ENCODE assay signal across 20 cellular contexts in the genomic region with DNA sequence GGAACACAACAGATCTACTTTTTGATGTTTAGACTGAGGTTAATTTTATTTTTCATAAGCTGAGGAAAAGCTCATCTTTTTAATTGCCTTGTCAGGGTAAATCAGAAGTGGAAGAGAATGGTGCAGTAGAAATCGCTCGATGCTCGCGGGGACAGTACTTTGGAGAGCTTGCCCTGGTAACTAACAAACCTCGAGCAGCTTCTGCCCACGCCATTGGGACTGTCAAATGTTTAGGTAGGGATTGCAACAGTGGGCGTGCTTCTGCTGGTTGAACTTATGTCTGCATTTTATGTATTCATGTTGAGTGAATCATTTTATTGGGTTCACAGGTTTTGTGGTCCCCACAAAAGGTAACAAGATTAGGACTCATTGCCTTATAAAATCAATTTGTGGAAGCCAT. TPM values are rescaled to one million over a fixed set of nuclear protein-coding genes. Genes with fewer than 3 reads are reported as not detected.
DNase-seq lines count a peak whose midpoint lies in the region; ATAC-seq and TF ChIP-seq lines count a peak whose summit lies in the region.
"Had no signal": no experiment of that assay in that cellular context is flagged by ENCODE, and none has a peak within 500 bp of the region (broad histone marks: within the 10 kb centered on the region; RNA-seq: fewer than 3 reads in every experiment).

No MANE protein-coding gene starts in this region.

- H3K9ac ChIP-seq in mammary epithelial cell (ENCODE audit: insufficient read depth, low read length), result no peak overlapping the region
- H3K9ac ChIP-seq in mesenchymal stem cell (ENCODE audit: low read length), result no peak overlapping the region
- H3K9ac ChIP-seq: BLaER1 treated with 17β-estradiol and CSF1 and Interleukin-3, amounts not matched to agents 10 nM and 100 nM had no signal

- peak; percentile 9 for DNase-seq in MCF 10A (ENCODE audit: unreplicated experiment)
- DNase-seq in mammary epithelial cell, result no peak
- no peak for DNase-seq in Caco-2
- no peak for DNase-seq in WTC11 (ENCODE audit: low spot score)
- peak; percentile 24 for DNase-seq in epithelial cell of esophagus (ENCODE audit: low read depth)
- DNase-seq in COLO668 (lab: John Stamatoyannopoulos, UW; ENCODE audit: unreplicated experiment), result no peak
- no peak for DNase-seq in SKM-1 treated with dmso at 0.1 percent for 144 hours (lab: John Stamatoyannopoulos, UW; ENCODE audit: unreplicated experiment)
- no peak for DNase-seq in mesenchymal stem cell
- DNase-seq: AML-193; Calu3; CD4-positive, alpha-beta T cell; CD8-positive, alpha-beta T cell; COR-L47; DMS79 treated with DMSO at 0.1 percent for 48 hours; GF-D8 had no signal

- H3K36me3 Mint-ChIP-seq in MCF 10A (ENCODE audit: insufficient read depth, unreplicated experiment), result no peaks in the 10 kb centered on the region
- no peaks in the 10 kb centered on the region for H3K36me3 Mint-ChIP-seq in Caco-2 (ENCODE audit: insufficient read depth, unreplicated experiment)
- H3K36me3 Mint-ChIP-seq in WTC11, result peaks cover 8% of the 10 kb centered on the region; the same call in 1 of the 2 replicates
- H3K36me3 Mint-ChIP-seq: CD8-positive, alpha-beta T cell had no signal

- no peaks in the 10 kb centered on the region for H3K9me3 ChIP-seq in mammary epithelial cell (replicated peaks; ENCODE audit: insufficient read depth, low read length)
- no peaks in the 10 kb centered on the region for H3K9me3 ChIP-seq in Caco-2
- H3K9me3 ChIP-seq in mesenchymal stem cell (ENCODE audit: control insufficient read depth, low read length), result no peaks in the 10 kb centered on the region
- H3K9me3 ChIP-seq: A549; BLaER1 treated with 17β-estradiol and CSF1 and Interleukin-3, amounts not matched to agents 10 nM and 100 nM had no signal

- H3K27ac Mint-ChIP-seq in MCF 10A (ENCODE audit: low read depth, unreplicated experiment), result no peak overlapping the region
- H3K27ac Mint-ChIP-seq in Caco-2 (ENCODE audit: unreplicated experiment), result no peak overlapping the region
- peak overlapping the region; percentile 1; the same call in 1 of the 2 replicates for H3K27ac Mint-ChIP-seq in WTC11
- H3K27ac Mint-ChIP-seq: B cell; CD4-positive, alpha-beta T cell; CD8-positive, alpha-beta T cell had no signal

- H3K4me3 Mint-ChIP-seq in MCF 10A (ENCODE audit: unreplicated experiment) (no peak overlapping the region), Caco-2 (ENCODE audit: unreplicated experiment) (peak overlapping the region; percentile 23), WTC11 (no peak overlapping the region)
- H3K4me3 Mint-ChIP-seq: B cell; CD4-positive, alpha-beta T cell; CD8-positive, alpha-beta T cell had no signal

- in situ Hi-C loops in mammary epithelial cell (cut with MboI; ENCODE audit: low sequenced_read_pairs in 2 of 2), result loop anchor here in 1 of 2 donors (10.0 kb wide), 1 partner anchor 362 kb away; no protein-coding TSS in a partner anchor

- dilution Hi-C loops in mammary epithelial cell (cut with HindIII; ENCODE audit: low sequenced_read_pairs), result no loop called here

- H3K9me3 Mint-ChIP-seq in MCF 10A (ENCODE audit: unreplicated experiment) (no peaks in the 10 kb centered on the region), Caco-2 (ENCODE audit: unreplicated experiment) (no peaks in the 10 kb centered on the region), WTC11 (peaks cover 5% of the 10 kb centered on the region)
- H3K9me3 Mint-ChIP-seq: CD4-positive, alpha-beta T cell; CD8-positive, alpha-beta T cell had no signal

- H3K27me3 ChIP-seq in mammary epithelial cell (ENCODE audit: insufficient read depth, low read length) (no peaks in the 10 kb centered on the region), Caco-2 (replicated peaks; ENCODE audit: control insufficient read depth, insufficient read depth, low read length) (no peaks in the 10 kb centered on the region), mesenchymal stem cell (ENCODE audit: control insufficient read depth in 1 of 2, insufficient read depth in 1 of 2, low read length in 2 of 2) (no peaks in the 10 kb centered on the region)
- H3K27me3 ChIP-seq: BLaER1 treated with 17β-estradiol and CSF1 and Interleukin-3, amounts not matched to agents 10 nM and 100 nM had no signal

- H3K4ac ChIP-seq in mesenchymal stem cell (ENCODE audit: low read depth in 1 of 2, low read length in 2 of 2), result no peak overlapping the region

- no peak overlapping the region for H2BK5ac ChIP-seq in mesenchymal stem cell (ENCODE audit: low read depth, low read length, poor library complexity, severe bottlenecking)

- H3K4me3 ChIP-seq in mammary epithelial cell (replicated peaks in 1 of 3; ENCODE audit: insufficient read depth in 1 of 3, low read depth in 2 of 3, low read length in 3 of 3) (no peak overlapping the region), Caco-2 (ENCODE audit: low read depth, low read length) (no peak overlapping the region), epithelial cell of esophagus (ENCODE audit: low read length) (no peak overlapping the region), mesenchymal stem cell (ENCODE audit: insufficient read depth in 1 of 2, low read depth in 1 of 2, low read length in 2 of 2) (no peak overlapping the region)
- H3K4me3 ChIP-seq: A549; BLaER1 treated with 17β-estradiol and CSF1 and Interleukin-3, amounts not matched to agents 10 nM and 100 nM had no signal

- intact Hi-C loops in MCF 10A (cut with micrococcal nuclease), result loop anchor here (10.0 kb wide), 1 partner anchor 982 kb away; no protein-coding TSS in a partner anchor
- intact Hi-C loops in mammary epithelial cell (cut with micrococcal nuclease), result no loop called here
- intact Hi-C loops in Caco-2 (cut with micrococcal nuclease; ENCODE audit: unreplicated experiment), result no loop called here

- no peak overlapping the region for H4K91ac ChIP-seq in mesenchymal stem cell (ENCODE audit: low read length)

- no peaks in the 10 kb centered on the region for H4K20me1 ChIP-seq in mammary epithelial cell (ENCODE audit: insufficient read depth, low read length)
- H4K20me1 ChIP-seq: BLaER1 treated with 17β-estradiol and CSF1 and Interleukin-3, amounts not matched to agents 10 nM and 100 nM had no signal

- no peak overlapping the region for H2BK15ac ChIP-seq in mesenchymal stem cell (ENCODE audit: low read depth, poor library complexity, severe bottlenecking)

- POLR2A ChIA-PET in MCF 10A (lab: Yijun Ruan, JAX) (interaction anchor here (0.6 to 2.4 kb wide), 3 partner anchors 9 to 926 kb away, joined by 3 to 12 read pairs (median 4); a partner anchor contains a TSS), Caco-2 (lab: Charles Lee) (no interaction called here), WTC11 (lab: Charles Lee) (no interaction called here)

- H3K4me1 Mint-ChIP-seq in MCF 10A (ENCODE audit: insufficient read depth, unreplicated experiment) (peaks cover 3% of the 10 kb centered on the region), Caco-2 (ENCODE audit: low read depth, unreplicated experiment) (peaks cover 4% of the 10 kb centered on the region), WTC11 (no peaks in the 10 kb centered on the region)
- H3K4me1 Mint-ChIP-seq: B cell had no signal

- no peak overlapping the region for H3K23ac ChIP-seq in mesenchymal stem cell (ENCODE audit: low read length in 2 of 2)

- no peak overlapping the region for H2BK12ac ChIP-seq in mesenchymal stem cell (ENCODE audit: low read length in 2 of 2)

- H2AK5ac ChIP-seq in mesenchymal stem cell (ENCODE audit: low read length, severe bottlenecking), result no peak overlapping the region

- H2AFZ ChIP-seq in mammary epithelial cell (ENCODE audit: low read depth, low read length) (no peak overlapping the region), mesenchymal stem cell (ENCODE audit: low read depth, low read length) (no peak overlapping the region)

- H2BK120ac ChIP-seq in mesenchymal stem cell (ENCODE audit: low read depth, low read length), result no peak overlapping the region

- CTCF ChIA-PET in MCF 10A (lab: Yijun Ruan, JAX), result interaction anchor here (0.6 to 2.3 kb wide), 4 partner anchors 9 to 366 kb away, joined by 3 to 11 read pairs (median 4); no protein-coding TSS in a partner anchor
- CTCF ChIA-PET in mammary epithelial cell (lab: Charles Lee; ENCODE audit: low non-redundant PET), result no interaction called here
- CTCF ChIA-PET in Caco-2 (lab: Charles Lee), result no interaction called here
- CTCF ChIA-PET in WTC11 (lab: Charles Lee), result interaction anchor here (1.0 to 1.3 kb wide), 2 partner anchors 12 to 210 kb away, joined by 3 read pairs; a partner anchor contains a TSS

- H3K79me2 ChIP-seq in mammary epithelial cell (ENCODE audit: insufficient read depth, low read length), result no peaks in the 10 kb centered on the region

- no peak overlapping the region for H4K8ac ChIP-seq in mesenchymal stem cell (ENCODE audit: low read length)

- H3K27ac ChIP-seq in mammary epithelial cell (ENCODE audit: insufficient read depth, low read depth, low read length), result no peak overlapping the region
- H3K27ac ChIP-seq in mesenchymal stem cell (ENCODE audit: low read length, poor library complexity, severe bottlenecking), result no peak overlapping the region
- H3K27ac ChIP-seq: 22Rv1; A549; BLaER1 treated with 17β-estradiol and CSF1 and Interleukin-3, amounts not matched to agents 10 nM and 100 nM; C4-2B had no signal

- H3K4me1 ChIP-seq in mammary epithelial cell (ENCODE audit: insufficient read depth, low read length) (peaks cover 2% of the 10 kb centered on the region), Caco-2 (no peaks in the 10 kb centered on the region), mesenchymal stem cell (ENCODE audit: control insufficient read depth, insufficient read depth, low read depth, low read length) (peaks cover under 1% of the 10 kb centered on the region)
- H3K4me1 ChIP-seq: A549; BLaER1 treated with 17β-estradiol and CSF1 and Interleukin-3, amounts not matched to agents 10 nM and 100 nM had no signal

- H3K79me1 ChIP-seq in mesenchymal stem cell (replicated peaks; ENCODE audit: low read length, poor library complexity, severe bottlenecking), result no peaks in the 10 kb centered on the region

- no peaks in the 10 kb centered on the region for H3K36me3 ChIP-seq in mammary epithelial cell (ENCODE audit: insufficient read depth, low read length)
- no peaks in the 10 kb centered on the region for H3K36me3 ChIP-seq in Caco-2 (ENCODE audit: control insufficient read depth, insufficient read depth, low read length)
- H3K36me3 ChIP-seq in mesenchymal stem cell (ENCODE audit: control insufficient read depth in 1 of 2, insufficient read depth in 2 of 2, low read depth in 1 of 2, low read length in 2 of 2), result no peaks in the 10 kb centered on the region
- H3K36me3 ChIP-seq: BLaER1 treated with 17β-estradiol and CSF1 and Interleukin-3, amounts not matched to agents 10 nM and 100 nM had no signal

- H3K4me2 ChIP-seq in mammary epithelial cell (ENCODE audit: insufficient read depth, low read depth, low read length) (no peak overlapping the region), mesenchymal stem cell (ENCODE audit: low read length, poor library complexity, severe bottlenecking) (no peak overlapping the region)
- H3K4me2 ChIP-seq: A549; BLaER1 treated with 17β-estradiol and CSF1 and Interleukin-3, amounts not matched to agents 10 nM and 100 nM had no signal

- no peak for TF ChIP-seq CTCF in MCF 10A (IDR thresholded peaks at IDR 0.05; ENCODE audit: unreplicated experiment)
- TF ChIP-seq CTCF in mammary epithelial cell (conservative IDR thresholded peaks at IDR 0.05 in 1 of 2, IDR thresholded peaks at IDR 0.05 in 1 of 2; ENCODE audit: extremely low read depth in 1 of 2, insufficient read depth in 1 of 2, low read depth in 1 of 2, low read length in 2 of 2), result no peak
- no peak for TF ChIP-seq CTCF in Caco-2 (IDR thresholded peaks at IDR 0.05; ENCODE audit: insufficient read depth in 1 of 2, low read depth in 1 of 2, low read length in 1 of 2, severe bottlenecking in 1 of 2, unreplicated experiment in 1 of 2)
- no peak for TF ChIP-seq CTCF in WTC11 (IDR thresholded peaks at IDR 0.05)
- TF ChIP-seq CTCF in epithelial cell of esophagus (IDR thresholded peaks at IDR 0.05; ENCODE audit: insufficient read depth, low read depth, low read length, missing control alignments), result no peak

- BruUV-seq in MCF 10A (replicated peaks; lab: Mats Ljungman, UMichigan) (no TSS peak), mammary epithelial cell (replicated peaks; lab: Mats Ljungman, UMichigan) (no TSS peak), Caco-2 (replicated peaks; lab: Mats Ljungman, UMichigan) (no TSS peak)

- H3K27me3 Mint-ChIP-seq in MCF 10A (ENCODE audit: insufficient read depth, unreplicated experiment) (no peaks in the 10 kb centered on the region), Caco-2 (ENCODE audit: insufficient read depth, unreplicated experiment) (no peaks in the 10 kb centered on the region), WTC11 (ENCODE audit: low read depth) (no peaks in the 10 kb centered on the region)
- H3K27me3 Mint-ChIP-seq: B cell; CD4-positive, alpha-beta T cell had no signal

- no peak for ATAC-seq in WTC11
- ATAC-seq: A549; CD8-positive, alpha-beta T cell had no signal

- H3K18ac ChIP-seq in mesenchymal stem cell (ENCODE audit: low read depth in 1 of 2, low read length in 2 of 2), result no peak overlapping the region

- WGBS in mammary epithelial cell (ENCODE audit: low coverage, missing lambda C conversion rate), result 91% methylated on average over 7 of the region's 7 CpGs
- 97% methylated on average over 7 of the region's 7 CpGs for WGBS in mesenchymal stem cell

- no peak overlapping the region for H3K14ac ChIP-seq in mesenchymal stem cell (ENCODE audit: low read length in 2 of 2)

RNA-seq across cellular contexts. Expression of a gene that starts 11.7 kb away (rescaled TPM):
- 30.2 and 37.0 TPM in 2 replicates for total RNA-seq in MCF 10A (2022)
- total RNA-seq in mammary epithelial cell, result 10 to 100 TPM; 23.6 to 52.3 TPM
- 18.0 TPM for polyA plus RNA-seq in mammary epithelial cell
- polyA minus RNA-seq in mammary epithelial cell, result 25.1 TPM
- 24.2 and 25.5 TPM in 2 replicates for total RNA-seq in Caco-2 (2022)
- 27.0 to 31.0 TPM (median 29.2 TPM) in 3 replicates for total RNA-seq in WTC11 (2021)
- 39.5 TPM for polyA plus RNA-seq in mesenchymal stem cell (2013, experiment 1 of 2)
- 40.4 TPM for polyA plus RNA-seq in mesenchymal stem cell (2013, experiment 2 of 2)

Comparison
In these comparisons a context has a peak if more than half of its experiments do, and no peak if none do; other contexts are left out.
1. DNase-seq: peak in MCF 10A (single experiment) and epithelial cell of esophagus (single experiment); none in mammary epithelial cell (single experiment), Caco-2 (0 of 2), WTC11 (single experiment), COLO668 (single experiment), SKM-1 treated with dmso at 0.1 percent for 144 hours (single experiment) and mesenchymal stem cell (single experiment).
2. CTCF ChIA-PET loops: an anchor here in MCF 10A (0.6 to 2.3 kb wide) and WTC11 (1.0 to 1.3 kb wide); none called in mammary epithelial cell and Caco-2.